In genomic region chr4:110085131-110085530, GRCh38 we compare ENCODE assay signal across 8 cellular contexts.
DNase-seq lines count a peak whose midpoint lies in the region; ATAC-seq and TF ChIP-seq lines count a peak whose summit lies in the region.

No MANE protein-coding gene starts in this region.

- CTCF ChIA-PET in mammary epithelial cell (lab: Charles Lee; ENCODE audit: low non-redundant PET) (no interaction called here), MCF 10A (lab: Yijun Ruan, JAX) (interaction anchor here (0.6 kb wide), 1 partner anchor 110 kb away, joined by 3 read pairs; no protein-coding TSS in a partner anchor)

- DNase-seq in mammary epithelial cell (peak; percentile 12), MCF 10A (ENCODE audit: unreplicated experiment) (no peak), KBM-7 (peak; percentile 69), putamen (ENCODE audit: low spot score) (no peak), GM10266 (ENCODE audit: extremely low spot score) (no peak)
- DNase-seq in activated naive CD4-positive, alpha-beta T cell treated with anti-CD3 and anti-CD28 coated beads, Interleukin-2, amount 50 U/mL, for 72 hours (ENCODE audit: low spot score in 2 of 2): no peak
- DNase-seq in stimulated activated effector memory CD8-positive, alpha-beta T cell treated with anti-CD3 and anti-CD28 coated beads, Interleukin-12 subunit alpha, Interleukin-12 subunit beta, amount 100 ng/mL, for 72 hours (ENCODE audit: low spot score in 2 of 2): no peak

- H2AFZ ChIP-seq in mammary epithelial cell (ENCODE audit: low read depth, low read length): no peak overlapping the region

- in situ Hi-C loops in mammary epithelial cell (cut with MboI; ENCODE audit: low sequenced_read_pairs in 2 of 2): no loop called here
- in situ Hi-C loops in KBM-7 (cut with MboI; ENCODE audit: low pct_unique_long_range_greater_than_20kb, low sequenced_read_pairs): no loop called here

- no peaks in the 10 kb centered on the region for H3K9me3 ChIP-seq in mammary epithelial cell (replicated peaks; ENCODE audit: insufficient read depth, low read length)

- 100% methylated on average over 1 of the region's 1 CpG for WGBS in mammary epithelial cell (ENCODE audit: low coverage, missing lambda C conversion rate)

- intact Hi-C loops in mammary epithelial cell (cut with micrococcal nuclease): loop anchor here (5.0 kb wide), 1 partner anchor 47 kb away; no protein-coding TSS in a partner anchor
- intact Hi-C loops in MCF 10A (cut with micrococcal nuclease): loop anchor here (10.0 kb wide), 1 partner anchor 110 kb away; the partner anchor contains the start of gene ELOVL6

- dilution Hi-C loops in mammary epithelial cell (cut with HindIII; ENCODE audit: low sequenced_read_pairs): no loop called here

- H3K4me1 Mint-ChIP-seq in MCF 10A (ENCODE audit: insufficient read depth, unreplicated experiment): peaks cover 22% of the 10 kb centered on the region
- peaks cover 48% of the 10 kb centered on the region for H3K4me1 Mint-ChIP-seq in stimulated activated effector memory CD8-positive, alpha-beta T cell treated with anti-CD3 and anti-CD28 coated beads, Interleukin-12 subunit alpha, Interleukin-12 subunit beta, amount 100 ng/mL, for 72 hours

- no peaks in the 10 kb centered on the region for H3K36me3 ChIP-seq in mammary epithelial cell (ENCODE audit: insufficient read depth, low read length)

- no peak overlapping the region for H3K27ac Mint-ChIP-seq in MCF 10A (ENCODE audit: low read depth, unreplicated experiment)
- H3K27ac Mint-ChIP-seq in activated naive CD4-positive, alpha-beta T cell treated with anti-CD3 and anti-CD28 coated beads, Interleukin-2, amount 50 U/mL, for 72 hours: peak overlapping the region; percentile 15 to 75
- H3K27ac Mint-ChIP-seq in stimulated activated effector memory CD8-positive, alpha-beta T cell treated with anti-CD3 and anti-CD28 coated beads, Interleukin-12 subunit alpha, Interleukin-12 subunit beta, amount 100 ng/mL, for 72 hours: peak overlapping the region; percentile 65

- H3K4me2 ChIP-seq in mammary epithelial cell (ENCODE audit: insufficient read depth, low read depth, low read length): no peak overlapping the region

- H4K20me1 ChIP-seq in mammary epithelial cell (ENCODE audit: insufficient read depth, low read length): no peaks in the 10 kb centered on the region

- no peak overlapping the region for H3K27ac ChIP-seq in mammary epithelial cell (ENCODE audit: insufficient read depth, low read depth, low read length)

- H3K4me3 ChIP-seq in mammary epithelial cell (replicated peaks in 1 of 3; ENCODE audit: insufficient read depth in 1 of 3, low read depth in 2 of 3, low read length in 3 of 3): no peak overlapping the region

- POLR2A ChIA-PET in MCF 10A (lab: Yijun Ruan, JAX): interaction anchor here (2.0 kb wide), 1 partner anchor 112 kb away, joined by 8 read pairs; the partner anchor contains the start of gene ELOVL6

- H3K9me3 Mint-ChIP-seq in MCF 10A (ENCODE audit: unreplicated experiment): no peaks in the 10 kb centered on the region
- peaks cover 8% of the 10 kb centered on the region in 2 donors for H3K9me3 Mint-ChIP-seq in activated naive CD4-positive, alpha-beta T cell treated with anti-CD3 and anti-CD28 coated beads, Interleukin-2, amount 50 U/mL, for 72 hours
- no peaks in the 10 kb centered on the region for H3K9me3 Mint-ChIP-seq in stimulated activated effector memory CD8-positive, alpha-beta T cell treated with anti-CD3 and anti-CD28 coated beads, Interleukin-12 subunit alpha, Interleukin-12 subunit beta, amount 100 ng/mL, for 72 hours

- ATAC-seq in activated naive CD4-positive, alpha-beta T cell treated with anti-CD3 and anti-CD28 coated beads, Interleukin-2, amount 50 U/mL, for 72 hours: no peak
- no peak for ATAC-seq in stimulated activated effector memory CD8-positive, alpha-beta T cell treated with anti-CD3 and anti-CD28 coated beads, Interleukin-12 subunit alpha, Interleukin-12 subunit beta, amount 100 ng/mL, for 72 hours
- no peak for ATAC-seq in HG02610 (IDR thresholded peaks at IDR 0.05; ENCODE audit: unreplicated experiment)

- H3K9ac ChIP-seq in mammary epithelial cell (ENCODE audit: insufficient read depth, low read length): no peak overlapping the region

- H3K4me1 ChIP-seq in mammary epithelial cell (ENCODE audit: insufficient read depth, low read length): peaks cover 47% of the 10 kb centered on the region

- no peaks in the 10 kb centered on the region for H3K27me3 ChIP-seq in mammary epithelial cell (ENCODE audit: insufficient read depth, low read length)

- H3K27me3 Mint-ChIP-seq in MCF 10A (ENCODE audit: insufficient read depth, unreplicated experiment): no peaks in the 10 kb centered on the region

- no TSS peak for BruUV-seq in mammary epithelial cell (replicated peaks; lab: Mats Ljungman, UMichigan)
- no TSS peak for BruUV-seq in MCF 10A (replicated peaks; lab: Mats Ljungman, UMichigan)

- TF ChIP-seq CTCF in mammary epithelial cell (conservative IDR thresholded peaks at IDR 0.05 in 1 of 2, IDR thresholded peaks at IDR 0.05 in 1 of 2; ENCODE audit: extremely low read depth in 1 of 2, insufficient read depth in 1 of 2, low read depth in 1 of 2, low read length in 2 of 2) (no peak), MCF 10A (IDR thresholded peaks at IDR 0.05; ENCODE audit: unreplicated experiment) (no peak), GM10266 (IDR thresholded peaks at IDR 0.05; ENCODE audit: control insufficient read depth, insufficient read depth, low read depth, missing control alignments) (no peak)

- H3K36me3 Mint-ChIP-seq in MCF 10A (ENCODE audit: insufficient read depth, unreplicated experiment): peaks cover 12% of the 10 kb centered on the region
- peaks cover 0 to 23% of the 10 kb centered on the region in 2 donors for H3K36me3 Mint-ChIP-seq in activated naive CD4-positive, alpha-beta T cell treated with anti-CD3 and anti-CD28 coated beads, Interleukin-2, amount 50 U/mL, for 72 hours
- H3K36me3 Mint-ChIP-seq in stimulated activated effector memory CD8-positive, alpha-beta T cell treated with anti-CD3 and anti-CD28 coated beads, Interleukin-12 subunit alpha, Interleukin-12 subunit beta, amount 100 ng/mL, for 72 hours: peaks cover 6% of the 10 kb centered on the region

- no peak overlapping the region for H3K4me3 Mint-ChIP-seq in MCF 10A (ENCODE audit: unreplicated experiment)
- H3K4me3 Mint-ChIP-seq in stimulated activated effector memory CD8-positive, alpha-beta T cell treated with anti-CD3 and anti-CD28 coated beads, Interleukin-12 subunit alpha, Interleukin-12 subunit beta, amount 100 ng/mL, for 72 hours: no peak overlapping the region

- peaks cover 26% of the 10 kb centered on the region for H3K79me2 ChIP-seq in mammary epithelial cell (ENCODE audit: insufficient read depth, low read length)

Comparison
In these comparisons a context has a peak if more than half of its experiments do, and no peak if none do; other contexts are left out.
1. DNase-seq: peak in mammary epithelial cell (single experiment) and KBM-7 (single experiment); none in MCF 10A (single experiment), activated naive CD4-positive, alpha-beta T cell treated with anti-CD3 and anti-CD28 coated beads, Interleukin-2, amount 50 U/mL, for 72 hours (0 of 2), stimulated activated effector memory CD8-positive, alpha-beta T cell treated with anti-CD3 and anti-CD28 coated beads, Interleukin-12 subunit alpha, Interleukin-12 subunit beta, amount 100 ng/mL, for 72 hours (0 of 2), putamen (single experiment) and GM10266 (single experiment).